In the genomic region with DNA sequence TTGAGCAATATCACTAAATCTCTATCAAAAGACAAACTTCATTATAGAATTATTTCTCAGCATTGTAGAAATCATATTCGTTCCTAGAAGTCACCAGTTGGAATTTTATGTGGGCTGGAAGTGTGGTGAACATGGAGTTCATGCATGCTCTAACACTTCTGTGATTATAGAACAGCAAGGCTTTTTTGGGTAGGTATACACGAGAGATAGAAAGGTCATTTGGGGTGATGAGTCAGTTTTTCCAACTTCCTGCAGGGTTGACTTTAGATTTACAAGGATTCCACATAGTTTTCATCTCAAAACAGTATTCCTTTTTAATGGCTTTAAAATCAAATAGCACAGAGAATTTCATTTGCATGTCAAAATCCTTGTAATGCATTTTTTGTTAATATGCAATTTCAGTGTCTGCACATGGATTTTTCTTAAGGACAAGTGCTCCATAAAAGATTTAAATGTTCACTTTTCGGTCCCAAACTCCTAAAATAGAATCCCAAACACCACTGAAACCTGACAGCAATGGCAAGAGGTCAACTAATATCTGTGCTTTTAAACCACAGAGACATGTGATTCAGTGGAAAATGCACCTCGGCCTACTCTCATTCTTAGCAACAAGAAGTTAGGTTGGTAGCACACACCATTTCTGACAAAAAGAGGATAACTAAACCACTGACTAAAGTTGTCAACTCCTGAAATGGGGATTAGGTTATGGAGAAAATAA, we compare ENCODE assay signal across 11 cellular contexts.
DNase-seq lines count a peak whose midpoint lies in the region; ATAC-seq and TF ChIP-seq lines count a peak whose summit lies in the region.
"Had no signal": no experiment of that assay in that cellular context is flagged by ENCODE, and none has a peak within 500 bp of the region (broad histone marks: within the 10 kb centered on the region; RNA-seq: fewer than 3 reads in every experiment).

No MANE protein-coding gene starts in this region.

- ATAC-seq in GM21786 (IDR thresholded peaks at IDR 0.05; ENCODE audit: unreplicated experiment) = peak; percentile 57

- TF ChIP-seq CTCF in AG09319 (IDR thresholded peaks at IDR 0.05; ENCODE audit: low read depth, low read length) (no peak), fibroblast of the aortic adventitia (IDR thresholded peaks at IDR 0.05; ENCODE audit: insufficient read depth, low read length) (no peak)

- intact Hi-C loops in posterior vena cava (cut with DNase I) = no loop called here

- no peaks in the 10 kb centered on the region for H3K36me3 ChIP-seq in H7 (replicated peaks; ENCODE audit: control insufficient read depth, insufficient read depth, low read length)
- H3K36me3 ChIP-seq: tibial nerve had no signal

- H3K4me3 ChIP-seq in fibroblast of the aortic adventitia (ENCODE audit: low read depth, low read length) (no peak overlapping the region), H7 (ENCODE audit: insufficient read depth, low read depth, low read length) (no peak overlapping the region)
- H3K4me3 ChIP-seq: tibial nerve had no signal

- no peaks in the 10 kb centered on the region for H3K27me3 ChIP-seq in H7 (ENCODE audit: control insufficient read depth, insufficient read depth, low read length)
- H3K27me3 ChIP-seq: tibial nerve had no signal

- DNase-seq in AG09319 (ENCODE audit: extremely low read depth, low read depth) (peak; percentile 40), NCI-H226 (peak; percentile 50), fibroblast of the aortic adventitia (ENCODE audit: low read depth) (peak; percentile 69), NCI-H1092 (lab: John Stamatoyannopoulos, UW) (no peak), posterior vena cava (ENCODE audit: low spot score) (no peak), HuH-7.5 (ENCODE audit: low spot score) (no peak), H7 (no peak)
- DNase-seq: Caco-2, NCI-H345 had no signal

Comparison
In these comparisons a context has a peak if more than half of its experiments do, and no peak if none do; other contexts are left out.
1. DNase-seq: peak in AG09319 (single experiment), NCI-H226 (single experiment) and fibroblast of the aortic adventitia (single experiment); none in NCI-H1092 (single experiment), posterior vena cava (single experiment), HuH-7.5 (single experiment) and H7 (single experiment).